ENCODE assay signal across 8 cellular contexts in genomic region chr5:1468247-1468612, GRCh38. TPM values are rescaled to one million over a fixed set of nuclear protein-coding genes. Genes with fewer than 3 reads are reported as not detected.
DNase-seq lines count a peak whose midpoint lies in the region; ATAC-seq and TF ChIP-seq lines count a peak whose summit lies in the region.

No MANE protein-coding gene starts in this region.

- DNase-seq in 8988T (peak; percentile 91), GM10248 (ENCODE audit: extremely low spot score) (no peak), WTC11 (ENCODE audit: low spot score) (peak; percentile 80), head of caudate nucleus (peak in 36 of 42 donors; percentile 21 to 81 (median 50)), retinal pigment epithelial cell (ENCODE audit: low read depth) (no peak), T1000 (lab: John Stamatoyannopoulos, UW) (no peak), OCI-M2 (lab: John Stamatoyannopoulos, UW; ENCODE audit: unreplicated experiment) (no peak)

- peak overlapping the region; percentile 91 for H3K27ac Mint-ChIP-seq in WTC11

- CTCF ChIA-PET in GM10248 (lab: Yijun Ruan, JAX), result interaction anchor here (0.7 to 1.0 kb wide), 2 partner anchors 11 to 14 kb away, joined by 3 read pairs; no protein-coding TSS in a partner anchor
- CTCF ChIA-PET in WTC11 (lab: Charles Lee), result interaction anchor here (0.6 to 1.7 kb wide), 46 partner anchors 8 to 665 kb away, joined by 3 to 27 read pairs (median 4); partner anchors contain the start of genes CLPTM1L and LPCAT1

- H3K4me3 Mint-ChIP-seq in WTC11, result no peak overlapping the region

- POLR2A ChIA-PET in GM10248 (lab: Yijun Ruan, JAX) (no interaction called here), WTC11 (lab: Charles Lee) (no interaction called here)

- intact Hi-C loops in head of caudate nucleus (cut with DNase I), result no loop called here

- no peaks in the 10 kb centered on the region; the same call in 1 of the 2 replicates for H3K4me1 Mint-ChIP-seq in WTC11

- peaks cover 63% of the 10 kb centered on the region for H3K36me3 Mint-ChIP-seq in WTC11

- peaks cover 19% of the 10 kb centered on the region for H3K9me3 Mint-ChIP-seq in WTC11

- TF ChIP-seq CTCF in GM10248 (IDR thresholded peaks at IDR 0.05; ENCODE audit: control extremely low read depth, extremely low read depth, low read depth, missing control alignments) (peak; percentile 31), WTC11 (IDR thresholded peaks at IDR 0.05) (peak; percentile 52; the same call in 1 of the 2 replicates), retinal pigment epithelial cell (conservative IDR thresholded peaks at IDR 0.05; ENCODE audit: low read depth, low read length) (peak; percentile 76)

- H3K4me3 ChIP-seq in retinal pigment epithelial cell (ENCODE audit: low read length), result no peak overlapping the region

- H3K27me3 Mint-ChIP-seq in WTC11 (ENCODE audit: low read depth), result no peaks in the 10 kb centered on the region

- ATAC-seq in WTC11 (peak; percentile 69), GM21723 (IDR thresholded peaks at IDR 0.05; ENCODE audit: unreplicated experiment) (no peak)

TF ChIP-seq in WTC11, 78 proteins besides CTCF, POLR2A, EP300 and RAD21:
- TF ChIP-seq FOXP1 (CRISPR knock-in tag; IDR thresholded peaks at IDR 0.05; ENCODE audit: borderline replicate concordance) (no peak), ZNF138 (CRISPR knock-in tag; conservative IDR thresholded peaks at IDR 0.05) (no peak), ZMAT4 (CRISPR knock-in tag; IDR thresholded peaks at IDR 0.05) (no peak)
- TF ChIP-seq, protein P1, sequence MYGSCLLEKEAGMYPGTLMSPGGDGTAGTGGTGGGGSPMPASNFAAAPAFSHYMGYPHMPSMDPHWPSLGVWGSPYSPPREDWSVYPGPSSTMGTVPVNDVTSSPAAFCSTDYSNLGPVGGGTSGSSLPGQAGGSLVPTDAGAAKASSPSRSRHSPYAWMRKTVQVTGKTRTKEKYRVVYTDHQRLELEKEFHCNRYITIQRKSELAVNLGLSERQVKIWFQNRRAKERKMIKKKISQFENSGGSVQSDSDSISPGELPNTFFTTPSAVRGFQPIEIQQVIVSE (CRISPR knock-in tag; IDR thresholded peaks at IDR 0.05; ENCODE audit: borderline replicate concordance), result no peak
- TF ChIP-seq, protein P2, sequence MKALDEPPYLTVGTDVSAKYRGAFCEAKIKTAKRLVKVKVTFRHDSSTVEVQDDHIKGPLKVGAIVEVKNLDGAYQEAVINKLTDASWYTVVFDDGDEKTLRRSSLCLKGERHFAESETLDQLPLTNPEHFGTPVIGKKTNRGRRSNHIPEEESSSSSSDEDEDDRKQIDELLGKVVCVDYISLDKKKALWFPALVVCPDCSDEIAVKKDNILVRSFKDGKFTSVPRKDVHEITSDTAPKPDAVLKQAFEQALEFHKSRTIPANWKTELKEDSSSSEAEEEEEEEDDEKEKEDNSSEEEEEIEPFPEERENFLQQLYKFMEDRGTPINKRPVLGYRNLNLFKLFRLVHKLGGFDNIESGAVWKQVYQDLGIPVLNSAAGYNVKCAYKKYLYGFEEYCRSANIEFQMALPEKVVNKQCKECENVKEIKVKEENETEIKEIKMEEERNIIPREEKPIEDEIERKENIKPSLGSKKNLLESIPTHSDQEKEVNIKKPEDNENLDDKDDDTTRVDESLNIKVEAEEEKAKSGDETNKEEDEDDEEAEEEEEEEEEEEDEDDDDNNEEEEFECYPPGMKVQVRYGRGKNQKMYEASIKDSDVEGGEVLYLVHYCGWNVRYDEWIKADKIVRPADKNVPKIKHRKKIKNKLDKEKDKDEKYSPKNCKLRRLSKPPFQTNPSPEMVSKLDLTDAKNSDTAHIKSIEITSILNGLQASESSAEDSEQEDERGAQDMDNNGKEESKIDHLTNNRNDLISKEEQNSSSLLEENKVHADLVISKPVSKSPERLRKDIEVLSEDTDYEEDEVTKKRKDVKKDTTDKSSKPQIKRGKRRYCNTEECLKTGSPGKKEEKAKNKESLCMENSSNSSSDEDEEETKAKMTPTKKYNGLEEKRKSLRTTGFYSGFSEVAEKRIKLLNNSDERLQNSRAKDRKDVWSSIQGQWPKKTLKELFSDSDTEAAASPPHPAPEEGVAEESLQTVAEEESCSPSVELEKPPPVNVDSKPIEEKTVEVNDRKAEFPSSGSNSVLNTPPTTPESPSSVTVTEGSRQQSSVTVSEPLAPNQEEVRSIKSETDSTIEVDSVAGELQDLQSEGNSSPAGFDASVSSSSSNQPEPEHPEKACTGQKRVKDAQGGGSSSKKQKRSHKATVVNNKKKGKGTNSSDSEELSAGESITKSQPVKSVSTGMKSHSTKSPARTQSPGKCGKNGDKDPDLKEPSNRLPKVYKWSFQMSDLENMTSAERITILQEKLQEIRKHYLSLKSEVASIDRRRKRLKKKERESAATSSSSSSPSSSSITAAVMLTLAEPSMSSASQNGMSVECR (CRISPR knock-in tag; IDR thresholded peaks at IDR 0.05; ENCODE audit: borderline replicate concordance), result no peak
- TF ChIP-seq, protein P3, sequence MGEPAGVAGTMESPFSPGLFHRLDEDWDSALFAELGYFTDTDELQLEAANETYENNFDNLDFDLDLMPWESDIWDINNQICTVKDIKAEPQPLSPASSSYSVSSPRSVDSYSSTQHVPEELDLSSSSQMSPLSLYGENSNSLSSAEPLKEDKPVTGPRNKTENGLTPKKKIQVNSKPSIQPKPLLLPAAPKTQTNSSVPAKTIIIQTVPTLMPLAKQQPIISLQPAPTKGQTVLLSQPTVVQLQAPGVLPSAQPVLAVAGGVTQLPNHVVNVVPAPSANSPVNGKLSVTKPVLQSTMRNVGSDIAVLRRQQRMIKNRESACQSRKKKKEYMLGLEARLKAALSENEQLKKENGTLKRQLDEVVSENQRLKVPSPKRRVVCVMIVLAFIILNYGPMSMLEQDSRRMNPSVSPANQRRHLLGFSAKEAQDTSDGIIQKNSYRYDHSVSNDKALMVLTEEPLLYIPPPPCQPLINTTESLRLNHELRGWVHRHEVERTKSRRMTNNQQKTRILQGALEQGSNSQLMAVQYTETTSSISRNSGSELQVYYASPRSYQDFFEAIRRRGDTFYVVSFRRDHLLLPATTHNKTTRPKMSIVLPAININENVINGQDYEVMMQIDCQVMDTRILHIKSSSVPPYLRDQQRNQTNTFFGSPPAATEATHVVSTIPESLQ (CRISPR knock-in tag; IDR thresholded peaks at IDR 0.05), result no peak
TF ChIP-seq in WTC11: peak in this region for 0.

RNA-seq across cellular contexts. Expression of gene SLC6A3, which starts 23.0 kb away (rescaled TPM):
- total RNA-seq in WTC11 (2021), result 0.53 to 0.74 TPM (median 0.64 TPM) in 3 replicates

RNA-seq across cellular contexts. Expression of gene LPCAT1, which starts 55.5 kb away (rescaled TPM):
- total RNA-seq in WTC11 (2021), result 206 to 215 TPM (median 210 TPM) in 3 replicates

Comparison
In these comparisons a context has a peak if more than half of its experiments do, and no peak if none do; other contexts are left out.
1. DNase-seq: peak in 8988T (single experiment), WTC11 (single experiment) and head of caudate nucleus (36 of 42); none in GM10248 (single experiment), retinal pigment epithelial cell (single experiment), T1000 (single experiment) and OCI-M2 (single experiment).
2. Peak in every context shown above with its lines, with median percentiles within 50 percentile points of each other: CTCF ChIP-seq.